Comparison of ENCODE assay signal across 18 cellular contexts in genomic region chr1:153688283-153688682, GRCh38. TPM values are rescaled to one million over a fixed set of nuclear protein-coding genes. Genes with fewer than 3 reads are reported as not detected.
DNase-seq lines count a peak whose midpoint lies in the region; ATAC-seq and TF ChIP-seq lines count a peak whose summit lies in the region.
"Had no signal": no experiment of that assay in that cellular context is flagged by ENCODE, and none has a peak within 500 bp of the region (broad histone marks: within the 10 kb centered on the region; RNA-seq: fewer than 3 reads in every experiment).

No MANE protein-coding gene starts in this region.

- ATAC-seq in HG02623 (IDR thresholded peaks at IDR 0.05; ENCODE audit: unreplicated experiment) = no peak
- no peak for ATAC-seq in gastroesophageal sphincter
- ATAC-seq: PC-3 had no signal

- intact Hi-C loops in dendritic cell treated with granulocyte-macrophage colony-stimulating factor and Interleukin-4, amounts not matched to agents 40 ng/mL and 50 ng/mL, for 4 days (cut with micrococcal nuclease) = no loop called here

- H3K36me3 ChIP-seq in osteoblast (ENCODE audit: insufficient read depth, low read length) (no peaks in the 10 kb centered on the region), gastroesophageal sphincter (peaks cover 0 to 49% of the 10 kb centered on the region in 2 donors)

- no peaks in the 10 kb centered on the region for H3K9me3 Mint-ChIP-seq in H9
- H3K9me3 Mint-ChIP-seq in dendritic cell treated with granulocyte-macrophage colony-stimulating factor and Interleukin-4, amounts not matched to agents 40 ng/mL and 50 ng/mL, for 4 days = no peaks in the 10 kb centered on the region

- H3K4me3 ChIP-seq in osteoblast (ENCODE audit: insufficient read depth, low read length) = no peak overlapping the region
- no peak overlapping the region for H3K4me3 ChIP-seq in gastroesophageal sphincter

- H4K20me1 ChIP-seq in H9 (ENCODE audit: control insufficient read depth, insufficient read depth, insufficient read length) = no peaks in the 10 kb centered on the region
- H4K20me1 ChIP-seq in osteoblast (ENCODE audit: insufficient read depth, low read length) = no peaks in the 10 kb centered on the region

- peaks cover 4 to 30% (median 25%) of the 10 kb centered on the region in 3 experiments; a peak in 5 of 7 replicates for H3K36me3 Mint-ChIP-seq in H9 (ENCODE audit: insufficient read depth in 1 of 3, low read depth in 3 of 3)
- peaks cover 51% of the 10 kb centered on the region for H3K36me3 Mint-ChIP-seq in dendritic cell treated with granulocyte-macrophage colony-stimulating factor and Interleukin-4, amounts not matched to agents 40 ng/mL and 50 ng/mL, for 4 days (ENCODE audit: low read depth)
- H3K36me3 Mint-ChIP-seq: CD14-positive monocyte had no signal

- CTCF ChIA-PET in GM10248 (lab: Yijun Ruan, JAX) = no interaction called here

- H2BK12ac ChIP-seq in H9 (ENCODE audit: insufficient read length, low read depth, low read length) = no peak overlapping the region

- no peak overlapping the region for H3K23ac ChIP-seq in H9 (ENCODE audit: insufficient read length, low read depth, low read length)

- H3K79me1 ChIP-seq in H9 (ENCODE audit: insufficient read depth, low read depth, low read length, poor library complexity, severe bottlenecking) = no peaks in the 10 kb centered on the region

- H3T11ph ChIP-seq in H9 (ENCODE audit: low read length) = no peak overlapping the region

- no peak overlapping the region for H2BK20ac ChIP-seq in H9 (ENCODE audit: low read depth, low read length, poor library complexity, severe bottlenecking)

- TF ChIP-seq EP300 in gastroesophageal sphincter (IDR thresholded peaks at IDR 0.05) = no peak

- no peak overlapping the region for H2BK5ac ChIP-seq in H9 (ENCODE audit: insufficient read length, low read length)

- no peak overlapping the region for H2BK15ac ChIP-seq in H9 (ENCODE audit: low read depth, low read length)

- H3K4me1 Mint-ChIP-seq in H9 = peaks cover 8 to 19% of the 10 kb centered on the region in 2 experiments; a peak in 3 of 4 replicates
- peaks cover 32% of the 10 kb centered on the region for H3K4me1 Mint-ChIP-seq in dendritic cell treated with granulocyte-macrophage colony-stimulating factor and Interleukin-4, amounts not matched to agents 40 ng/mL and 50 ng/mL, for 4 days (ENCODE audit: low read depth)

- H2AK5ac ChIP-seq in H9 (ENCODE audit: insufficient read length, low read length) = no peak overlapping the region

- no CpG with 5 or more reads among the region's 7 CpGs for WGBS in H9 (ENCODE audit: extremely low coverage, insufficient read length, low lambda C conversion rate)
- WGBS in gastroesophageal sphincter (ENCODE audit: low coverage in 1 of 2), 2 donors = 81 to 84% methylated on average over 5 to 7 of the region's 7 CpGs

- H3K9me3 ChIP-seq in H9 (ENCODE audit: control insufficient read depth, low read depth, low read length) = no peaks in the 10 kb centered on the region
- H3K9me3 ChIP-seq in osteoblast (ENCODE audit: low read depth, low read length) = no peaks in the 10 kb centered on the region
- H3K9me3 ChIP-seq in gastroesophageal sphincter = no peaks in the 10 kb centered on the region

- H3K56ac ChIP-seq in H9 (ENCODE audit: insufficient read length, low read depth, low read length) = no peak overlapping the region

- H3K27ac ChIP-seq in H9 (ENCODE audit: insufficient read length, low read depth, low read length) = no peak overlapping the region
- H3K27ac ChIP-seq in osteoblast (ENCODE audit: low read depth, low read length) = no peak overlapping the region
- H3K27ac ChIP-seq in gastroesophageal sphincter = no peak overlapping the region

- H4K8ac ChIP-seq in H9 (replicated peaks; ENCODE audit: insufficient read length, low read depth, low read length) = no peak overlapping the region

- TF ChIP-seq CTCF in GM10248 (IDR thresholded peaks at IDR 0.05; ENCODE audit: control extremely low read depth, extremely low read depth, low read depth, missing control alignments) (no peak), H9 (conservative IDR thresholded peaks at IDR 0.05) (no peak), osteoblast (IDR thresholded peaks at IDR 0.05; ENCODE audit: extremely low read depth, low read depth, low read length) (no peak), gastroesophageal sphincter (IDR thresholded peaks at IDR 0.05) (no peak)

- peak; percentile 6 for DNase-seq in GM10248 (ENCODE audit: extremely low spot score)
- DNase-seq in H9 = no peak
- DNase-seq in osteoblast (ENCODE audit: insufficient read length, low spot score, missing footprints) = peak; percentile 75
- no peak for DNase-seq in SK-N-DZ (ENCODE audit: low spot score)
- DNase-seq: DND-41, NCI-H1048, NCI-H1436, NCI-H1930, NCI-H226, NCI-H524 treated with DMSO at 0.1 percent for 48 hours, PC-3, RPMI8226 had no signal

- H3K9ac ChIP-seq in H9 (ENCODE audit: extremely low read depth, insufficient read length, low read length) = no peak overlapping the region

- H3K27me3 ChIP-seq in H9 (ENCODE audit: insufficient read depth, low read length) (no peaks in the 10 kb centered on the region), osteoblast (ENCODE audit: insufficient read depth, low read length) (peaks cover 6% of the 10 kb centered on the region), gastroesophageal sphincter (no peaks in the 10 kb centered on the region)

- 0 out of 5 replicates have a peak overlapping the region, but pooled peaks of 1 of the 2 experiments have one; percentile 1 for H3K4me3 Mint-ChIP-seq in H9
- no peak overlapping the region for H3K4me3 Mint-ChIP-seq in dendritic cell treated with granulocyte-macrophage colony-stimulating factor and Interleukin-4, amounts not matched to agents 40 ng/mL and 50 ng/mL, for 4 days

- no peaks in the 10 kb centered on the region for H3K79me2 ChIP-seq in H9 (ENCODE audit: insufficient read depth, low read length)
- H3K79me2 ChIP-seq in osteoblast (ENCODE audit: insufficient read depth, low read length) = no peaks in the 10 kb centered on the region

- no peak overlapping the region for H3K18ac ChIP-seq in H9 (ENCODE audit: insufficient read length, low read depth, low read length)

- no peak overlapping the region for H4K91ac ChIP-seq in H9 (ENCODE audit: insufficient read length, low read depth, low read length)

- no peak overlapping the region for H3K14ac ChIP-seq in H9 (ENCODE audit: insufficient read depth, low read length)

- no peaks in the 10 kb centered on the region for H3K27me3 Mint-ChIP-seq in H9 (ENCODE audit: low read depth)
- H3K27me3 Mint-ChIP-seq in dendritic cell treated with granulocyte-macrophage colony-stimulating factor and Interleukin-4, amounts not matched to agents 40 ng/mL and 50 ng/mL, for 4 days = peaks cover 16% of the 10 kb centered on the region

- H3K27ac Mint-ChIP-seq in H9 = peak overlapping the region in 2 of 3 experiments; percentile 11 to 58; a peak in 2 of 7 replicates
- peak overlapping the region; percentile 55 for H3K27ac Mint-ChIP-seq in dendritic cell treated with granulocyte-macrophage colony-stimulating factor and Interleukin-4, amounts not matched to agents 40 ng/mL and 50 ng/mL, for 4 days

- H3K4ac ChIP-seq in H9 (ENCODE audit: low read depth, low read length) = no peak overlapping the region

- POLR2A ChIA-PET in GM10248 (lab: Yijun Ruan, JAX) = no interaction called here

- H3K4me1 ChIP-seq in H9 (ENCODE audit: insufficient read depth, low read length) (no peaks in the 10 kb centered on the region), osteoblast (ENCODE audit: insufficient read depth, low read length) (no peaks in the 10 kb centered on the region), gastroesophageal sphincter (no peaks in the 10 kb centered on the region)

- H4K5ac ChIP-seq in H9 (ENCODE audit: insufficient read length, low read depth, low read length) = no peak overlapping the region

- TF ChIP-seq POLR2A in gastroesophageal sphincter (IDR thresholded peaks at IDR 0.05) = no peak

- H2AFZ ChIP-seq in H9 (ENCODE audit: low read length) = no peak overlapping the region
- no peak overlapping the region for H2AFZ ChIP-seq in osteoblast (ENCODE audit: low read length)

- H2BK120ac ChIP-seq in H9 (ENCODE audit: low read depth, low read length, poor library complexity, severe bottlenecking) = no peak overlapping the region

- no peak overlapping the region for H3K4me2 ChIP-seq in H9 (ENCODE audit: insufficient read depth, insufficient read length, low read length)
- H3K4me2 ChIP-seq in osteoblast (ENCODE audit: insufficient read depth, low read length) = no peak overlapping the region

- no peaks in the 10 kb centered on the region for H3K23me2 ChIP-seq in H9 (ENCODE audit: insufficient read length, low read depth, low read length, poor library complexity, severe bottlenecking)

RNA-seq across cellular contexts. Expression of gene NPR1, which starts 9.8 kb away (rescaled TPM):
- total RNA-seq in H9 (2021) = 8.6 and 8.9 TPM in 2 replicates
- total RNA-seq in osteoblast = under 0.01 TPM in 1 of 2 replicates, not detected in the other
- polyA plus RNA-seq in SK-N-DZ (2014; cell fraction: cytosol; rRNA removed) = 6.4 and 7.1 TPM in 2 replicates
- polyA plus RNA-seq in SK-N-DZ (2014; cell fraction: nucleus; rRNA removed) = 10.2 and 16.0 TPM in 2 replicates
- 10 to 100 TPM; 36.7 to 57.0 (median 46.7) TPM for total RNA-seq in gastroesophageal sphincter
- total RNA-seq: G401, M059J had no signal
- polyA plus RNA-seq: CD14-positive monocyte had no signal

RNA-seq across cellular contexts. Expression of gene ILF2, which starts 17.5 kb away (rescaled TPM):
- total RNA-seq in H9 (2021) = 357 and 362 TPM in 2 replicates
- 130 and 142 TPM in 2 replicates for total RNA-seq in osteoblast
- 822 and 879 TPM in 2 replicates for polyA plus RNA-seq in SK-N-DZ (2014; cell fraction: cytosol; rRNA removed)
- polyA plus RNA-seq in SK-N-DZ (2014; cell fraction: nucleus; rRNA removed) = 458 and 519 TPM in 2 replicates
- total RNA-seq in gastroesophageal sphincter = 10 to 100 TPM; 52.1 to 99.2 (median 79.3) TPM

RNA-seq across cellular contexts. Expression of gene SNAPIN, which starts 29.8 kb away (rescaled TPM):
- 29.0 and 29.5 TPM in 2 replicates for total RNA-seq in H9 (2021)
- total RNA-seq in osteoblast = 53.6 TPM in 2 replicates
- 106 and 115 TPM in 2 replicates for polyA plus RNA-seq in SK-N-DZ (2014; cell fraction: cytosol; rRNA removed)
- 56.4 and 58.5 TPM in 2 replicates for polyA plus RNA-seq in SK-N-DZ (2014; cell fraction: nucleus; rRNA removed)
- total RNA-seq in gastroesophageal sphincter = 10 to 100 TPM; 58.9 to 77.4 (median 69.4) TPM

RNA-seq across cellular contexts. Expression of gene INTS3, which starts 39.6 kb away (rescaled TPM):
- total RNA-seq in H9 (2021) = 65.4 and 67.1 TPM in 2 replicates
- 42.4 and 42.7 TPM in 2 replicates for total RNA-seq in osteoblast
- 26.2 and 28.6 TPM in 2 replicates for polyA plus RNA-seq in SK-N-DZ (2014; cell fraction: cytosol; rRNA removed)
- polyA plus RNA-seq in SK-N-DZ (2014; cell fraction: nucleus; rRNA removed) = 70.1 and 105 TPM in 2 replicates
- total RNA-seq in gastroesophageal sphincter = 10 to 100 TPM; 31.4 to 55.3 (median 43.5) TPM

RNA-seq across cellular contexts. Expression of gene CHTOP, which starts 54.4 kb away (rescaled TPM):
- 126 and 129 TPM in 2 replicates for total RNA-seq in H9 (2021)
- 38.9 and 40.9 TPM in 2 replicates for total RNA-seq in osteoblast
- polyA plus RNA-seq in SK-N-DZ (2014; cell fraction: cytosol; rRNA removed) = 69.5 and 89.8 TPM in 2 replicates
- 112 and 138 TPM in 2 replicates for polyA plus RNA-seq in SK-N-DZ (2014; cell fraction: nucleus; rRNA removed)
- total RNA-seq in gastroesophageal sphincter = 10 to 100 TPM; 33.7 to 57.0 (median 42.2) TPM

Comparison
In these comparisons a context has a peak if more than half of its experiments do, and no peak if none do; other contexts are left out.
1. DNase-seq: peak in GM10248 (single experiment) and osteoblast (single experiment); none in H9 (single experiment) and SK-N-DZ (single experiment).